ENCODE assay signal across 10 cellular contexts in the genomic region with DNA sequence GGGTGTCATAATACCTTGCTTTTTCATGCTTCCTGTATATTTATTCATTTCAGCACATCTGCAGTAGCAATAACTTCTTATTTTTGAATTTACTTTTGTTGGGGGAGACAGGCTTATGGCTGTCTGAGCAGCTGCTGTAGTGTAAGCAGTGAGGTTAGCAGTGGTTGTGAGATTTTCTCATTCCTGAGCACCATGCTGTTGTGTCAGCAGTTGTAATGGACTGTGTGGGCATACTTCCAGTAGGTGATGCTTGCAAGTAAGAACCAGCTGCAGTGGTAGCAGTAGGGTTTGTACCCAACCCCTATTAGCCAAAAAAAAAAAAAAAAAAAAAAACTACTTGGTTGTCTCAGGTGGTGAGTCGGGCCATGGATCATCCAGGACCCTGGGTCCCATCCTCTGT.
"Had no signal": no experiment of that assay in that cellular context is flagged by ENCODE, and none has a peak within 500 bp of the region (broad histone marks: within the 10 kb centered on the region; RNA-seq: fewer than 3 reads in every experiment).

No MANE protein-coding gene starts in this region.

- ATAC-seq: GM23338, HCT116 had no signal

- H3K27ac ChIP-seq: GM23248 had no signal

- H2AFZ ChIP-seq: GM23248 had no signal

- H3K36me3 ChIP-seq: HAP-1 had no signal

- DNase-seq: GM23248, GOT3, H7, H9, HCEC 1CT, HFFc6 had no signal

- H3K4me3 ChIP-seq: GM23248, GM23338, HAP-1 had no signal

- H3K9me3 ChIP-seq: HAP-1 had no signal

- H3K4me2 ChIP-seq: GM23338 had no signal

- H3K4me1 ChIP-seq: HAP-1 had no signal

- FAIRE-seq: H54 had no signal

- H3K9ac ChIP-seq: GM23248 had no signal
